16 cellular contexts compared by ENCODE assay signal in genomic region chr7:101819183-101819582, GRCh38. TPM values are rescaled to one million over a fixed set of nuclear protein-coding genes. Genes with fewer than 3 reads are reported as not detected.
DNase-seq lines count a peak whose midpoint lies in the region; ATAC-seq, FAIRE-seq and TF ChIP-seq lines count a peak whose summit lies in the region.
"Had no signal": no experiment of that assay in that cellular context is flagged by ENCODE, and none has a peak within 500 bp of the region (broad histone marks: within the 10 kb centered on the region; RNA-seq: fewer than 3 reads in every experiment).

No MANE protein-coding gene starts in this region.

- peak overlapping the region; percentile 67 for H3K4ac ChIP-seq in trophoblast cell (ENCODE audit: low read depth, low read length)

- H3K79me1 ChIP-seq in trophoblast cell (ENCODE audit: low read length): peaks cover 26% of the 10 kb centered on the region

- ATAC-seq in A549 (no peak), GM18873 (IDR thresholded peaks at IDR 0.05; ENCODE audit: low FRiP score, unreplicated experiment) (no peak)
- ATAC-seq: activated CD4-positive, CD25-positive, alpha-beta regulatory T cell treated with anti-CD3 and anti-CD28 coated beads, Interleukin-2, amount 50 U/mL, for 24 hours had no signal

- CTCF ChIA-PET in A549 (lab: Yijun Ruan, JAX): interaction anchor here (1.4 kb wide), 1 partner anchor 37 kb away, joined by 4 read pairs; no protein-coding TSS in a partner anchor

- H4K91ac ChIP-seq in trophoblast cell (ENCODE audit: low read depth, low read length): no peak overlapping the region

- TF ChIP-seq RAD21 in A549 (conservative IDR thresholded peaks at IDR 0.05 in 1 of 2, IDR thresholded peaks at IDR 0.05 in 1 of 2): no peak

- H2BK5ac ChIP-seq in trophoblast cell (ENCODE audit: low read depth, low read length, poor library complexity): no peak overlapping the region

- DNase-seq in A549 (ENCODE audit: low read depth in 1 of 2, low spot score in 1 of 2): no peak
- no peak for DNase-seq in fibroblast of villous mesenchyme (ENCODE audit: low read depth)
- DNase-seq in trophoblast cell: no peak
- no peak for DNase-seq in hippocampal formation (lab: John Stamatoyannopoulos, UW)
- DNase-seq in cardiac septum (ENCODE audit: low spot score): no peak
- DNase-seq in HCEC 1CT: no peak
- DNase-seq: MM.1S, NCI-H1930, NCI-H524, nucleus accumbens, SIG-M5, tibial artery had no signal

- peaks cover 38% of the 10 kb centered on the region for H3K79me2 ChIP-seq in trophoblast cell (ENCODE audit: control insufficient read depth, insufficient read depth, low read length, poor library complexity)

- no peak overlapping the region for H4K12ac ChIP-seq in trophoblast cell (ENCODE audit: low read depth, low read length)

- H2BK12ac ChIP-seq in trophoblast cell (ENCODE audit: low read length): no peak overlapping the region

- H3K9me3 ChIP-seq in A549: no peaks in the 10 kb centered on the region
- H3K9me3 ChIP-seq in HUES6 (ENCODE audit: control insufficient read depth, insufficient read depth, low read depth, low read length): no peaks in the 10 kb centered on the region
- H3K9me3 ChIP-seq in trophoblast cell (ENCODE audit: insufficient read depth, low read depth, low read length): no peaks in the 10 kb centered on the region
- H3K9me3 ChIP-seq: tibial artery had no signal

- H3K4me3 ChIP-seq in A549: no peak overlapping the region
- H3K4me3 ChIP-seq in HUES6 (ENCODE audit: low read depth, low read length): peak overlapping the region; percentile 72; the same call in 1 of the 2 replicates
- peak overlapping the region; percentile 81 for H3K4me3 ChIP-seq in fibroblast of villous mesenchyme (ENCODE audit: low read depth, low read length)
- H3K4me3 ChIP-seq in trophoblast cell (ENCODE audit: low read depth, low read length): no peak overlapping the region

- H3K4me1 ChIP-seq in A549 (peaks cover 39% of the 10 kb centered on the region; the same call in 2 of the 3 replicates), HUES6 (ENCODE audit: control insufficient read depth, insufficient read depth, low read length) (peaks cover 56% of the 10 kb centered on the region), trophoblast cell (ENCODE audit: control insufficient read depth in 1 of 2, insufficient read depth in 2 of 2, low read length in 2 of 2) (peaks cover 6 to 19% of the 10 kb centered on the region in 2 experiments)

- H2AFZ ChIP-seq in trophoblast cell (ENCODE audit: insufficient read depth, low read length, poor library complexity): no peak overlapping the region

- no peak overlapping the region for H2BK120ac ChIP-seq in trophoblast cell (ENCODE audit: insufficient read depth, low read length, poor library complexity)

- FAIRE-seq in A549 (lab: Jason Lieb, UNC): no peak
- FAIRE-seq: HTR-8/SVneo had no signal

- no peak for TF ChIP-seq EP300 in A549 (IDR thresholded peaks at IDR 0.05)

- no peak overlapping the region for H3K23ac ChIP-seq in trophoblast cell (ENCODE audit: low read length)

- intact Hi-C loops in cardiac septum (cut with DNase I): loop anchor here (2.0 to 10.0 kb wide), 5 partner anchors 38 to 326 kb away; no protein-coding TSS in a partner anchor

- H3K9ac ChIP-seq in HUES6 (ENCODE audit: low read length) (no peak overlapping the region), trophoblast cell (ENCODE audit: low read length) (no peak overlapping the region)

- H3K4me2 ChIP-seq in A549 (peak overlapping the region; percentile 65), trophoblast cell (ENCODE audit: low read length) (peak overlapping the region; percentile 41)

- POLR2A ChIA-PET in A549 (lab: Yijun Ruan, JAX): no interaction called here

- peaks cover 7% of the 10 kb centered on the region for H3K27me3 ChIP-seq in HUES6 (ENCODE audit: control insufficient read depth, insufficient read depth, low read length)
- H3K27me3 ChIP-seq in trophoblast cell (ENCODE audit: insufficient read depth, low read length): no peaks in the 10 kb centered on the region
- H3K27me3 ChIP-seq: tibial artery had no signal

- no peak overlapping the region for H4K8ac ChIP-seq in trophoblast cell (ENCODE audit: low read depth, low read length)

- no peak overlapping the region for H3K14ac ChIP-seq in trophoblast cell (ENCODE audit: low read length)

- H3K36me3 ChIP-seq in HUES6 (ENCODE audit: control insufficient read depth, insufficient read depth, low read length) (no peaks in the 10 kb centered on the region), trophoblast cell (ENCODE audit: control insufficient read depth in 1 of 2, insufficient read depth in 2 of 2, low read length in 2 of 2) (no peaks in the 10 kb centered on the region)
- H3K36me3 ChIP-seq: tibial artery had no signal

- TF ChIP-seq POLR2A in A549 (IDR thresholded peaks at IDR 0.05; ENCODE audit: low read length): no peak

- no peak overlapping the region for H2AK5ac ChIP-seq in trophoblast cell (ENCODE audit: low read length)

- WGBS in A549 (ENCODE audit: missing lambda C conversion rate): 84% methylated on average over 2 of the region's 2 CpGs
- no CpG with 5 or more reads among the region's 2 CpGs for WGBS in trophoblast cell (ENCODE audit: extremely low coverage, insufficient coverage, insufficient read length)

- H3K27ac ChIP-seq in A549: peak overlapping the region in 1 of 2 experiments; percentile 100; a peak in 1 of 6 replicates
- H3K27ac ChIP-seq in HUES6 (ENCODE audit: low read depth, low read length): no peak overlapping the region; the same call in 1 of the 2 replicates
- no peak overlapping the region for H3K27ac ChIP-seq in trophoblast cell (ENCODE audit: low read depth, low read length)

- H3K18ac ChIP-seq in trophoblast cell (ENCODE audit: low read length): no peak overlapping the region

- no peak for TF ChIP-seq CTCF in A549 (IDR thresholded peaks at IDR 0.05)
- TF ChIP-seq CTCF in fibroblast of villous mesenchyme (IDR thresholded peaks at IDR 0.05; ENCODE audit: insufficient read depth, low read depth, low read length): no peak

TF ChIP-seq in A549, 52 proteins besides CTCF, POLR2A, EP300 and RAD21:
- no peak for TF ChIP-seq NR3C1 (IDR thresholded peaks at IDR 0.05)
- TF ChIP-seq FOXS1 (CRISPR knock-in tag; IDR thresholded peaks at IDR 0.05): no peak
- no peak for TF ChIP-seq SREBF2 (IDR thresholded peaks at IDR 0.05)
- no peak for TF ChIP-seq HMGXB4 (CRISPR knock-in tag; IDR thresholded peaks at IDR 0.05; ENCODE audit: borderline replicate concordance)
- TF ChIP-seq JUN (IDR thresholded peaks at IDR 0.05): no peak

RNA-seq across cellular contexts. Expression of gene CUX1, which starts 1.8 kb away (rescaled TPM):
- 32.7 and 34.9 TPM in 2 replicates for polyA plus RNA-seq in A549 (2011; rRNA removed)
- 37.6 and 46.3 TPM in 2 replicates for polyA plus RNA-seq in A549 (2012; cell fraction: cytosol; rRNA removed)
- polyA plus RNA-seq in A549 (2012; cell fraction: nucleus; rRNA removed): 33.9 and 40.4 TPM in 2 replicates
- 32.5 to 35.3 TPM (median 33.4 TPM) in 3 replicates for polyA plus RNA-seq in A549 (2017; fragmentation: RNase III; extraction: RNeasy Plus Mini Kit Qiagen cat#74134 plus additional on column Dnase treatment)
- 40.4 and 47.0 TPM in 2 replicates for polyA minus RNA-seq in A549 (2011; rRNA and poly(A)+ RNA removed)
- total RNA-seq in fibroblast of villous mesenchyme: 45.7 and 46.2 TPM in 2 replicates
- polyA plus RNA-seq in trophoblast cell (2013): 39.0 and 43.1 TPM in 2 replicates
- total RNA-seq in cardiac septum: 171 TPM

Comparison
In these comparisons a context has a peak if more than half of its experiments do, and no peak if none do; other contexts are left out.
1. H3K4me3 ChIP-seq: peak in HUES6 (single experiment) and fibroblast of villous mesenchyme (single experiment); none in A549 (single experiment) and trophoblast cell (single experiment).